10 cellular contexts compared by ENCODE assay signal in genomic region chr4:120353235-120353634, GRCh38.
"Had no signal": no experiment of that assay in that cellular context is flagged by ENCODE, and none has a peak within 500 bp of the region (broad histone marks: within the 10 kb centered on the region; RNA-seq: fewer than 3 reads in every experiment).

No MANE protein-coding gene starts in this region.

- DNase-seq: IMR-90, Karpas-422, KBM-7, KG1 had no signal

- H3K9me3 Mint-ChIP-seq: IgD-negative memory B cell had no signal

- H3K27ac ChIP-seq: HL-60, KMS-11 had no signal

- H3K4me2 ChIP-seq: KMS-11 had no signal

- ATAC-seq: HepG2, K562 had no signal

- H3K36me3 Mint-ChIP-seq: IgD-negative memory B cell had no signal

- H3K4me3 Mint-ChIP-seq: IgD-negative memory B cell had no signal

- H3K27ac Mint-ChIP-seq: IgD-negative memory B cell had no signal

- H3K4me3 ChIP-seq: K562 had no signal

- H3K9ac ChIP-seq: KMS-11 had no signal

- FAIRE-seq: HepG2, HTR-8/SVneo, K562 had no signal

- H3K4me1 Mint-ChIP-seq: IgD-negative memory B cell had no signal
